18 cellular contexts compared by ENCODE assay signal in the genomic region with DNA sequence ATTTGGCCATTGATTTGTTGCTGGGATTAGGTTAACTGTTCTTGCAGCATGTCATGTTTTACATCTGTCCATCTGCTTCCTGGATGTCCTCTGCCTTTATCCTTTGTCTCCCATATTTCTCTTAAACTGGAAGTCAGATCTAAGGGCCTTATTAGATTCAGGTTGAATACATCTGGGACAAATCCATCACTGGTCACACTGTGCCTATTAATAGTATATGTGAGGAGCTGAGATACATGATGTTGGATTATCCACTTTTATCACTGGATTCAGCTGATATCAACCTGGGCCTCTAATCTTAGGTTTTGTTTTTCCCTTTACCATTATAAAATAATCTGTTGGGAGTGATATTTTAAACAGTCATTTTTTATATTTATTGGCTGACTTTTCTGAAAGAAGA.
"Had no signal": no experiment of that assay in that cellular context is flagged by ENCODE, and none has a peak within 500 bp of the region (broad histone marks: within the 10 kb centered on the region; RNA-seq: fewer than 3 reads in every experiment).

No MANE protein-coding gene starts in this region.

- H3K9me3 ChIP-seq: body of pancreas, SJSA1, thyroid gland had no signal

- H3K27me3 ChIP-seq: body of pancreas, SJSA1, thyroid gland had no signal

- H3K4me1 ChIP-seq: body of pancreas, SJSA1, thyroid gland had no signal

- H3K27ac ChIP-seq: body of pancreas, SJSA1, skin epidermis, VCaP had no signal

- DNase-seq: activated CD4-positive, alpha-beta T cell treated with anti-CD3 and anti-CD28 coated beads, Interleukin-2, amount 50 U/mL, for 1 hour; activated CD4-positive, CD25-positive, alpha-beta regulatory T cell treated with anti-CD3 and anti-CD28 coated beads, Interleukin-2, amount 50 U/mL, for 72 hours; activated CD8-positive, alpha-beta memory T cell treated with anti-CD3 and anti-CD28 coated beads for 24 hours; activated CD8-positive, alpha-beta memory T cell treated with anti-CD3 and anti-CD28 coated beads, Interleukin-2, amount 50 U/mL, for 48 hours; body of pancreas; central memory CD4-positive, alpha-beta T cell; effector CD4-positive, alpha-beta T cell; islet precursor cell; nephron progenitor cell; occipital lobe; stimulated activated CD4-positive, alpha-beta T cell treated with anti-CD3 and anti-CD28 coated beads, Interleukin-15, amount 100 ng/mL, for 24 hours; stimulated activated CD4-positive, alpha-beta T cell treated with anti-CD3 and anti-CD28 coated beads, Interleukin-2, amount 100 ng/mL, for 48 hours; stimulated activated naive CD8-positive, alpha-beta T cell treated with anti-CD3 and anti-CD28 coated beads, Interleukin-15, amount 100 ng/mL, for 72 hours; thyroid gland had no signal

- H3K4me3 ChIP-seq: body of pancreas, coronary artery, SJSA1, skin epidermis, thyroid gland had no signal
